43 cellular contexts compared by ENCODE assay signal in genomic region chr1:158674302-158674701, GRCh38. TPM values are rescaled to one million over a fixed set of nuclear protein-coding genes. Genes with fewer than 3 reads are reported as not detected.
"Had no signal": no experiment of that assay in that cellular context is flagged by ENCODE, and none has a peak within 500 bp of the region (broad histone marks: within the 10 kb centered on the region; RNA-seq: fewer than 3 reads in every experiment).

No MANE protein-coding gene starts in this region.

- ATAC-seq: activated naive CD4-positive, alpha-beta T cell treated with anti-CD3 and anti-CD28 coated beads, Interleukin-2, amount 50 U/mL, for 72 hours; activated naive CD8-positive, alpha-beta T cell treated with anti-CD3 and anti-CD28 coated beads, Interleukin-2, amount 50 U/mL, for 24 hours; activated T-cell treated with anti-CD3 and anti-CD28 coated beads, Interleukin-2, amount 50 U/mL, for 4 hours; activated T-cell treated with anti-CD3 and anti-CD28 coated beads, Interleukin-2, amount 50 U/mL, for 72 hours; activated T-helper 17 cell treated with anti-CD3 and anti-CD28 coated beads, Interleukin-2, amount 50 U/mL, for 72 hours; body of pancreas had no signal

- DNase-seq: activated effector memory CD4-positive, alpha-beta T cell treated with anti-CD3 and anti-CD28 coated beads, Interleukin-2, amount 50 U/mL, for 16 hours; activated effector memory CD4-positive, alpha-beta T cell treated with Interleukin-2 at 50 U/mL for 16 hours; activated gamma-delta T cell; activated gamma-delta T cell treated with Interleukin-2 at 50 U/mL for 16 hours; activated naive CD4-positive, alpha-beta T cell; activated naive CD4-positive, alpha-beta T cell treated with anti-CD3 and anti-CD28 coated beads for 36 hours; activated naive CD4-positive, alpha-beta T cell treated with anti-CD3 and anti-CD28 coated beads, Interleukin-2, amount 10 ng/mL, durations not matched to agents 7 days and 5 days; activated naive CD4-positive, alpha-beta T cell treated with anti-CD3 and anti-CD28 coated beads, Interleukin-2, amount 50 U/mL, for 16 hours; activated naive CD4-positive, alpha-beta T cell treated with Interleukin-2 at 50 U/mL for 16 hours; activated naive CD8-positive, alpha-beta T cell treated with anti-CD3 and anti-CD28 coated beads for 36 hours; activated naive CD8-positive, alpha-beta T cell treated with anti-CD3 and anti-CD28 coated beads, Interleukin-2, amount 10 ng/mL, durations not matched to agents 7 days and 5 days; activated naive CD8-positive, alpha-beta T cell treated with anti-CD3 and anti-CD28 coated beads, Interleukin-2, amount 50 U/mL, for 24 hours; activated T-cell treated with anti-CD3 and anti-CD28 coated beads, Interleukin-2, amount 50 U/mL, for 24 hours; activated T-cell treated with anti-CD3 and anti-CD28 coated beads, Interleukin-2, amount 50 U/mL, for 4 hours; activated T-cell treated with anti-CD3 and anti-CD28 coated beads, Interleukin-2, amount 50 U/mL, for 48 hours; activated T-cell treated with anti-CD3 and anti-CD28 coated beads, Interleukin-2, amount 50 U/mL, for 72 hours; adrenal gland; amniotic stem cell; amygdala; anterior cingulate cortex; aorta; body of pancreas; brain microvascular endothelial cell; caudate nucleus; central memory CD4-positive, alpha-beta T cell; cerebellar nuclear complex had no signal

- H3K4me1 ChIP-seq: adrenal gland, ascending aorta, body of pancreas, breast epithelium had no signal

- H3K27me3 ChIP-seq: adrenal gland, ascending aorta, body of pancreas, brain microvascular endothelial cell, breast epithelium, cardiac muscle cell had no signal

- H3K9me3 ChIP-seq: adrenal gland, ascending aorta, body of pancreas, breast epithelium had no signal

- FAIRE-seq: astrocyte, bronchial epithelial cell had no signal

- H3K4me3 ChIP-seq: adrenal gland, ascending aorta, body of pancreas, breast epithelium, cardiac muscle cell had no signal

- H3K4me3 Mint-ChIP-seq: activated naive CD4-positive, alpha-beta T cell treated with anti-CD3 and anti-CD28 coated beads for 36 hours; activated naive CD4-positive, alpha-beta T cell treated with anti-CD3 and anti-CD28 coated beads, Interleukin-2, amount 10 ng/mL, durations not matched to agents 7 days and 5 days; activated naive CD4-positive, alpha-beta T cell treated with anti-CD3 and anti-CD28 coated beads, Interleukin-2, amount 50 U/mL, for 24 hours; activated naive CD8-positive, alpha-beta T cell; activated naive CD8-positive, alpha-beta T cell treated with anti-CD3 and anti-CD28 coated beads for 36 hours; activated naive CD8-positive, alpha-beta T cell treated with anti-CD3 and anti-CD28 coated beads, Interleukin-2, amount 10 ng/mL, durations not matched to agents 7 days and 5 days; activated naive CD8-positive, alpha-beta T cell treated with anti-CD3 and anti-CD28 coated beads, Interleukin-2, amount 50 U/mL, for 24 hours; activated T-cell treated with anti-CD3 and anti-CD28 coated beads, Interleukin-2, amount 50 U/mL, for 24 hours; activated T-cell treated with anti-CD3 and anti-CD28 coated beads, Interleukin-2, amount 50 U/mL, for 4 hours; activated T-cell treated with anti-CD3 and anti-CD28 coated beads, Interleukin-2, amount 50 U/mL, for 72 hours; activated T-helper 1 cell treated with anti-CD3 and anti-CD28 coated beads, Interleukin-12 subunit alpha, Interleukin-12 subunit beta, Interleukin-2, Interleukin-4 antibody, amounts not matched to agents 30 ng/mL and 10 ng/mL and 1 ng/mL, durations not matched to agents 14 hours and 24 hours and 36 hours; activated T-helper 17 cell treated with anti-CD3 and anti-CD28 coated beads, Interleukin-2, amount 50 U/mL, for 72 hours; brain; central memory CD8-positive, alpha-beta T cell had no signal

- H3K36me3 Mint-ChIP-seq: activated naive CD4-positive, alpha-beta T cell treated with anti-CD3 and anti-CD28 coated beads, Interleukin-2, amount 10 ng/mL, durations not matched to agents 7 days and 5 days; activated naive CD4-positive, alpha-beta T cell treated with anti-CD3 and anti-CD28 coated beads, Interleukin-2, amount 50 U/mL, for 24 hours; activated naive CD4-positive, alpha-beta T cell treated with anti-CD3 and anti-CD28 coated beads, Interleukin-2, amount 50 U/mL, for 72 hours; activated naive CD8-positive, alpha-beta T cell; activated naive CD8-positive, alpha-beta T cell treated with anti-CD3 and anti-CD28 coated beads for 36 hours; activated naive CD8-positive, alpha-beta T cell treated with anti-CD3 and anti-CD28 coated beads, Interleukin-2, amount 10 ng/mL, durations not matched to agents 7 days and 5 days; brain had no signal

- H3K27ac Mint-ChIP-seq: activated naive CD4-positive, alpha-beta T cell treated with anti-CD3 and anti-CD28 coated beads for 36 hours; activated naive CD4-positive, alpha-beta T cell treated with anti-CD3 and anti-CD28 coated beads, Interleukin-2, amount 10 ng/mL, durations not matched to agents 7 days and 5 days; activated naive CD4-positive, alpha-beta T cell treated with anti-CD3 and anti-CD28 coated beads, Interleukin-2, amount 50 U/mL, for 24 hours; activated naive CD4-positive, alpha-beta T cell treated with anti-CD3 and anti-CD28 coated beads, Interleukin-2, amount 50 U/mL, for 72 hours; activated naive CD8-positive, alpha-beta T cell; activated naive CD8-positive, alpha-beta T cell treated with anti-CD3 and anti-CD28 coated beads for 36 hours; activated naive CD8-positive, alpha-beta T cell treated with anti-CD3 and anti-CD28 coated beads, Interleukin-2, amount 10 ng/mL, durations not matched to agents 7 days and 5 days; activated T-cell treated with anti-CD3 and anti-CD28 coated beads, Interleukin-2, amount 50 U/mL, for 24 hours; activated T-cell treated with anti-CD3 and anti-CD28 coated beads, Interleukin-2, amount 50 U/mL, for 72 hours; activated T-helper 1 cell treated with anti-CD3 and anti-CD28 coated beads, Interleukin-12 subunit alpha, Interleukin-12 subunit beta, Interleukin-2, Interleukin-4 antibody, amounts not matched to agents 30 ng/mL and 10 ng/mL and 1 ng/mL, durations not matched to agents 14 hours and 24 hours and 36 hours; activated T-helper 17 cell treated with anti-CD3 and anti-CD28 coated beads, Interleukin-2, amount 50 U/mL, for 72 hours; activated T-helper 2 cell treated with anti-CD3 and anti-CD28 coated beads, Interferon-gamma antibody, Interleukin-2, Interleukin-4, amounts not matched to agents 10 μg/mL and 5 μg/mL and 100 μg/mL, durations not matched to agents 14 hours and 24 hours and 36 hours; brain had no signal

- H3K36me3 ChIP-seq: adrenal gland, ascending aorta, brain microvascular endothelial cell, breast epithelium, cardiac muscle cell had no signal

- H3K4me1 Mint-ChIP-seq: activated naive CD4-positive, alpha-beta T cell treated with anti-CD3 and anti-CD28 coated beads, Interleukin-2, amount 10 ng/mL, durations not matched to agents 7 days and 5 days; activated naive CD4-positive, alpha-beta T cell treated with anti-CD3 and anti-CD28 coated beads, Interleukin-2, amount 50 U/mL, for 24 hours; activated naive CD8-positive, alpha-beta T cell treated with anti-CD3 and anti-CD28 coated beads, Interleukin-2, amount 10 ng/mL, durations not matched to agents 7 days and 5 days; activated T-helper 17 cell treated with anti-CD3 and anti-CD28 coated beads, Interleukin-2, amount 50 U/mL, for 72 hours; brain had no signal

- H3K27me3 Mint-ChIP-seq: activated naive CD8-positive, alpha-beta T cell treated with anti-CD3 and anti-CD28 coated beads, Interleukin-2, amount 10 ng/mL, durations not matched to agents 7 days and 5 days; brain had no signal

- H3K27ac ChIP-seq: adrenal gland, ascending aorta, body of pancreas, brain microvascular endothelial cell, breast epithelium, cardiac muscle cell had no signal

- H3K9me3 Mint-ChIP-seq: activated naive CD4-positive, alpha-beta T cell treated with anti-CD3 and anti-CD28 coated beads for 36 hours; activated naive CD4-positive, alpha-beta T cell treated with anti-CD3 and anti-CD28 coated beads, Interleukin-2, amount 10 ng/mL, durations not matched to agents 7 days and 5 days; activated naive CD4-positive, alpha-beta T cell treated with anti-CD3 and anti-CD28 coated beads, Interleukin-2, amount 50 U/mL, for 24 hours; activated naive CD4-positive, alpha-beta T cell treated with anti-CD3 and anti-CD28 coated beads, Interleukin-2, amount 50 U/mL, for 72 hours; activated naive CD8-positive, alpha-beta T cell treated with anti-CD3 and anti-CD28 coated beads for 36 hours; activated naive CD8-positive, alpha-beta T cell treated with anti-CD3 and anti-CD28 coated beads, Interleukin-2, amount 10 ng/mL, durations not matched to agents 7 days and 5 days; activated naive CD8-positive, alpha-beta T cell treated with anti-CD3 and anti-CD28 coated beads, Interleukin-2, amount 50 U/mL, for 24 hours; activated T-cell treated with anti-CD3 and anti-CD28 coated beads, Interleukin-2, amount 50 U/mL, for 24 hours; activated T-cell treated with anti-CD3 and anti-CD28 coated beads, Interleukin-2, amount 50 U/mL, for 4 hours; activated T-cell treated with anti-CD3 and anti-CD28 coated beads, Interleukin-2, amount 50 U/mL, for 72 hours; activated T-helper 1 cell treated with anti-CD3 and anti-CD28 coated beads, Interleukin-12 subunit alpha, Interleukin-12 subunit beta, Interleukin-2, Interleukin-4 antibody, amounts not matched to agents 30 ng/mL and 10 ng/mL and 1 ng/mL, durations not matched to agents 14 hours and 24 hours and 36 hours; activated T-helper 17 cell treated with anti-CD3 and anti-CD28 coated beads, Interleukin-2, amount 50 U/mL, for 72 hours; activated T-helper 2 cell treated with anti-CD3 and anti-CD28 coated beads, Interferon-gamma antibody, Interleukin-2, Interleukin-4, amounts not matched to agents 10 μg/mL and 5 μg/mL and 100 μg/mL, durations not matched to agents 14 hours and 24 hours and 36 hours; brain; central memory CD8-positive, alpha-beta T cell had no signal

RNA-seq across cellular contexts. Expression of gene SPTA1, which starts 12.2 kb away (rescaled TPM):
- total RNA-seq: activated naive CD4-positive, alpha-beta T cell treated with anti-CD3 and anti-CD28 coated beads for 36 hours; activated naive CD8-positive, alpha-beta T cell treated with anti-CD3 and anti-CD28 coated beads for 36 hours; activated naive CD8-positive, alpha-beta T cell treated with anti-CD3 and anti-CD28 coated beads, Interleukin-2, amount 10 ng/mL, durations not matched to agents 7 days and 5 days; activated T-cell treated with anti-CD3 and anti-CD28 coated beads, Interleukin-2, amount 50 U/mL, for 72 hours; activated T-helper 1 cell treated with anti-CD3 and anti-CD28 coated beads, Interleukin-12 subunit alpha, Interleukin-12 subunit beta, Interleukin-2, Interleukin-4 antibody, amounts not matched to agents 30 ng/mL and 10 ng/mL and 1 ng/mL, durations not matched to agents 14 hours and 24 hours and 36 hours; ascending aorta; body of pancreas; bronchial epithelial cell; chondrocyte had no signal
- polyA plus RNA-seq: aorta had no signal

RNA-seq across cellular contexts. Expression of gene OR6K2, which starts 26.1 kb away (rescaled TPM):
- total RNA-seq: activated naive CD4-positive, alpha-beta T cell treated with anti-CD3 and anti-CD28 coated beads for 36 hours; activated naive CD4-positive, alpha-beta T cell treated with anti-CD3 and anti-CD28 coated beads, Interleukin-2, amount 50 U/mL, for 72 hours; activated naive CD8-positive, alpha-beta T cell treated with anti-CD3 and anti-CD28 coated beads for 36 hours; activated naive CD8-positive, alpha-beta T cell treated with anti-CD3 and anti-CD28 coated beads, Interleukin-2, amount 10 ng/mL, durations not matched to agents 7 days and 5 days; activated T-cell treated with anti-CD3 and anti-CD28 coated beads, Interleukin-2, amount 50 U/mL, for 4 hours; activated T-cell treated with anti-CD3 and anti-CD28 coated beads, Interleukin-2, amount 50 U/mL, for 72 hours; activated T-helper 1 cell treated with anti-CD3 and anti-CD28 coated beads, Interleukin-12 subunit alpha, Interleukin-12 subunit beta, Interleukin-2, Interleukin-4 antibody, amounts not matched to agents 30 ng/mL and 10 ng/mL and 1 ng/mL, durations not matched to agents 14 hours and 24 hours and 36 hours; activated T-helper 17 cell treated with anti-CD3 and anti-CD28 coated beads, Interleukin-2, amount 50 U/mL, for 72 hours; activated T-helper 2 cell treated with anti-CD3 and anti-CD28 coated beads, Interferon-gamma antibody, Interleukin-2, Interleukin-4, amounts not matched to agents 10 μg/mL and 5 μg/mL and 100 μg/mL, durations not matched to agents 14 hours and 24 hours and 36 hours; adrenal gland; aorta; ascending aorta; astrocyte; body of pancreas; breast epithelium; bronchial epithelial cell; cardiac muscle cell; cardiac septum; cerebellum; chondrocyte had no signal
- polyA plus RNA-seq: adipose tissue, adrenal gland, aorta, cardiac muscle cell had no signal

RNA-seq across cellular contexts. Expression of gene OR6K3, which starts 46.2 kb away (rescaled TPM):
- total RNA-seq: activated naive CD4-positive, alpha-beta T cell treated with anti-CD3 and anti-CD28 coated beads for 36 hours; activated naive CD4-positive, alpha-beta T cell treated with anti-CD3 and anti-CD28 coated beads, Interleukin-2, amount 50 U/mL, for 72 hours; activated naive CD8-positive, alpha-beta T cell treated with anti-CD3 and anti-CD28 coated beads for 36 hours; activated naive CD8-positive, alpha-beta T cell treated with anti-CD3 and anti-CD28 coated beads, Interleukin-2, amount 10 ng/mL, durations not matched to agents 7 days and 5 days; activated T-cell treated with anti-CD3 and anti-CD28 coated beads, Interleukin-2, amount 50 U/mL, for 4 hours; activated T-cell treated with anti-CD3 and anti-CD28 coated beads, Interleukin-2, amount 50 U/mL, for 72 hours; activated T-helper 1 cell treated with anti-CD3 and anti-CD28 coated beads, Interleukin-12 subunit alpha, Interleukin-12 subunit beta, Interleukin-2, Interleukin-4 antibody, amounts not matched to agents 30 ng/mL and 10 ng/mL and 1 ng/mL, durations not matched to agents 14 hours and 24 hours and 36 hours; activated T-helper 17 cell treated with anti-CD3 and anti-CD28 coated beads, Interleukin-2, amount 50 U/mL, for 72 hours; activated T-helper 2 cell treated with anti-CD3 and anti-CD28 coated beads, Interferon-gamma antibody, Interleukin-2, Interleukin-4, amounts not matched to agents 10 μg/mL and 5 μg/mL and 100 μg/mL, durations not matched to agents 14 hours and 24 hours and 36 hours; adrenal gland; aorta; ascending aorta; astrocyte; body of pancreas; breast epithelium; bronchial epithelial cell; cardiac muscle cell; cardiac septum; cerebellum; chondrocyte had no signal
- polyA plus RNA-seq: adipose tissue, aorta, cardiac muscle cell had no signal
